In genomic region chrX:70030242-70030823, GRCh38 we compare ENCODE assay signal across 7 cellular contexts. TPM values are rescaled to one million over a fixed set of nuclear protein-coding genes. Genes with fewer than 3 reads are reported as not detected.
DNase-seq lines count a peak whose midpoint lies in the region; ATAC-seq lines count a peak whose summit lies in the region.

No MANE protein-coding gene starts in this region.

- ATAC-seq in GM21786 (IDR thresholded peaks at IDR 0.05; ENCODE audit: unreplicated experiment): peak; percentile 74
- peak in 3 of 4 experiments; percentile 53 to 63 (median 57) for ATAC-seq in T-cell (replicated peaks in 1 of 4)
- ATAC-seq in stimulated activated naive B cell treated with anti-CD40 and anti-IgM and Interleukin-4, amounts not matched to agents 10 μg/mL and 1 μg/mL and 100 μg/mL, for 72 hours (replicated peaks): peak; percentile 60 to 72

- H3K36me3 Mint-ChIP-seq in T-cell: no peaks in the 10 kb centered on the region
- no peaks in the 10 kb centered on the region for H3K36me3 Mint-ChIP-seq in stimulated activated naive B cell treated with anti-CD40 and anti-IgM and Interleukin-4, amounts not matched to agents 10 μg/mL and 1 μg/mL and 100 μg/mL, for 72 hours

- POLR2A ChIA-PET in T-cell (lab: Charles Lee): no interaction called here

- H3K27me3 Mint-ChIP-seq in T-cell: peaks cover 0 to 29% of the 10 kb centered on the region in 2 donors
- peaks cover 24 to 52% of the 10 kb centered on the region in 2 donors for H3K27me3 Mint-ChIP-seq in stimulated activated naive B cell treated with anti-CD40 and anti-IgM and Interleukin-4, amounts not matched to agents 10 μg/mL and 1 μg/mL and 100 μg/mL, for 72 hours

- CTCF ChIA-PET in T-cell (lab: Charles Lee): interaction anchor here in 1 of 2 donors (1.5 to 2.2 kb wide), 5 partner anchors 9 to 492 kb away, joined by 3 to 9 read pairs (median 6); no protein-coding TSS in a partner anchor

- H3K9me3 Mint-ChIP-seq in T-cell: no peaks in the 10 kb centered on the region
- no peaks in the 10 kb centered on the region for H3K9me3 Mint-ChIP-seq in stimulated activated naive B cell treated with anti-CD40 and anti-IgM and Interleukin-4, amounts not matched to agents 10 μg/mL and 1 μg/mL and 100 μg/mL, for 72 hours

- no peak overlapping the region for H3K4me3 Mint-ChIP-seq in T-cell
- H3K4me3 Mint-ChIP-seq in stimulated activated naive B cell treated with anti-CD40 and anti-IgM and Interleukin-4, amounts not matched to agents 10 μg/mL and 1 μg/mL and 100 μg/mL, for 72 hours: no peak overlapping the region

- no peak overlapping the region for H3K27ac Mint-ChIP-seq in T-cell
- H3K27ac Mint-ChIP-seq in stimulated activated naive B cell treated with anti-CD40 and anti-IgM and Interleukin-4, amounts not matched to agents 10 μg/mL and 1 μg/mL and 100 μg/mL, for 72 hours: no peak overlapping the region

- peaks cover 24 to 58% (median 26%) of the 10 kb centered on the region in 3 donors for H3K4me1 Mint-ChIP-seq in T-cell
- H3K4me1 Mint-ChIP-seq in stimulated activated naive B cell treated with anti-CD40 and anti-IgM and Interleukin-4, amounts not matched to agents 10 μg/mL and 1 μg/mL and 100 μg/mL, for 72 hours: peaks cover 4 to 8% of the 10 kb centered on the region in 2 donors

- DNase-seq in GM03348 (ENCODE audit: low spot score) (peak; percentile 62), M059J (ENCODE audit: low read depth) (peak; percentile 51), T-cell (peak in 21 of 34 experiments; percentile 1 to 36 (median 10)), cerebellar cortex (ENCODE audit: low spot score) (peak; percentile 46), left kidney (ENCODE audit: low read depth, low spot score) (peak; percentile 65)
- DNase-seq in stimulated activated naive B cell treated with anti-CD40 and anti-IgM and Interleukin-4, amounts not matched to agents 10 μg/mL and 1 μg/mL and 100 μg/mL, for 72 hours: peak; percentile 23

RNA-seq across cellular contexts. Expression of gene AWAT2, which starts 19.4 kb away (rescaled TPM):
- not detected in 2 replicates for total RNA-seq in M059J (2014; rRNA removed; shearing (Covaris generic))
- total RNA-seq in T-cell: not detected

RNA-seq across cellular contexts. Expression of gene OTUD6A, which starts 31.9 kb away (rescaled TPM):
- not detected in 2 replicates for total RNA-seq in M059J (2014; rRNA removed; shearing (Covaris generic))
- not detected for total RNA-seq in T-cell

Comparison
In these comparisons a context has a peak if more than half of its experiments do, and no peak if none do; other contexts are left out.
1. Peak in every context shown above with its lines: DNase-seq and ATAC-seq.
2. DNase-seq: peak in every context shown above with its lines; median percentile 65 in left kidney; 62 in GM03348; 51 in M059J; 46 in cerebellar cortex; 23 in stimulated activated naive B cell treated with anti-CD40 and anti-IgM and Interleukin-4, amounts not matched to agents 10 μg/mL and 1 μg/mL and 100 μg/mL, for 72 hours; 10 in T-cell.